Comparison of ENCODE assay signal across 1 cellular context in the genomic region with DNA sequence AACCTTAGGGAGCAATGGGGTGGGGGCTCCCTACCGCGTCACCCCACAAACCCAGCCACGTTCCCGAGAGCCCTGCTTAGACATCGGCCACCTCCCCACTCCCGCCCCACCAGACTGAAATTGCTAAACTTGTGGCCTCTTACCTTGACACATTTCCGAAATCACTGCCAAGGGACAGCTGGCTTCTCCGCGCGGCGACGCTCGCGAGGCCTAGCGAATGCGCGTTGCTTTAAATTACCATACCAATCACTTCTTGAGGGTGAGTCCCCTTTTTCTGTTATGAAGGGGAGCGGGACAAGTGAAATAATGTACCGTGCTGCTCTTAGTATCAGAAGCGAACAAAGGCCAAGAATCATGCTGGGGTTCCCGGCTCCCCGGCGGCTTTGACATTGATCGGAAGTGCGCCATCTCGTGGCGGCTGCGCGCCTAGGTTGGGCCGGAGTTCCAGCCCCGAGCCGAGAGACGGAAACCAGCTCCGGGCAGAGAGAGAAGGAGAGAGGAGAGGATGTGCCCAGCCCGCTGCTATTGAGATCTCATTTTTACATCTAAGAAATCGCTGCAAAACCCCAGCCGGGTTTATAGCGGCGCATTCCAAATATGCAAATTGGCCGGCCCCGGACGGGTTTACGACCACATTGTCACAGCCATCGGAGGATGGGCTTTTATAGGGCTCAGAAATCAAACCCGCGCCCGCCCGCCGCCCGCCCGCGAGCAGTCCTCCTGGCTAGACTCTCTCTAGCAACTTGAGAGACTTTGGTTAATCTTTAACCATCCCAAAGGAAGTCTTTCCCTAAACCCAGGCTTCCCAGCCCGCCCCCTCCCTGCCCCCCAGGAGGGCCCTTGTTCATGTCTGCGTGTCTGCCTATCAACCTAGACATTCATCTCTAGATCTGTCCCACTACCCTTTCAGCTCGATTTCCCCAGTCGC.
TF ChIP-seq lines count a peak whose summit lies in the region.

No MANE protein-coding gene starts in this region.

TF ChIP-seq in HepG2, 621 proteins besides CTCF, POLR2A, EP300 and RAD21 (continued from another document and continues in another):
- TF ChIP-seq, protein P1, sequence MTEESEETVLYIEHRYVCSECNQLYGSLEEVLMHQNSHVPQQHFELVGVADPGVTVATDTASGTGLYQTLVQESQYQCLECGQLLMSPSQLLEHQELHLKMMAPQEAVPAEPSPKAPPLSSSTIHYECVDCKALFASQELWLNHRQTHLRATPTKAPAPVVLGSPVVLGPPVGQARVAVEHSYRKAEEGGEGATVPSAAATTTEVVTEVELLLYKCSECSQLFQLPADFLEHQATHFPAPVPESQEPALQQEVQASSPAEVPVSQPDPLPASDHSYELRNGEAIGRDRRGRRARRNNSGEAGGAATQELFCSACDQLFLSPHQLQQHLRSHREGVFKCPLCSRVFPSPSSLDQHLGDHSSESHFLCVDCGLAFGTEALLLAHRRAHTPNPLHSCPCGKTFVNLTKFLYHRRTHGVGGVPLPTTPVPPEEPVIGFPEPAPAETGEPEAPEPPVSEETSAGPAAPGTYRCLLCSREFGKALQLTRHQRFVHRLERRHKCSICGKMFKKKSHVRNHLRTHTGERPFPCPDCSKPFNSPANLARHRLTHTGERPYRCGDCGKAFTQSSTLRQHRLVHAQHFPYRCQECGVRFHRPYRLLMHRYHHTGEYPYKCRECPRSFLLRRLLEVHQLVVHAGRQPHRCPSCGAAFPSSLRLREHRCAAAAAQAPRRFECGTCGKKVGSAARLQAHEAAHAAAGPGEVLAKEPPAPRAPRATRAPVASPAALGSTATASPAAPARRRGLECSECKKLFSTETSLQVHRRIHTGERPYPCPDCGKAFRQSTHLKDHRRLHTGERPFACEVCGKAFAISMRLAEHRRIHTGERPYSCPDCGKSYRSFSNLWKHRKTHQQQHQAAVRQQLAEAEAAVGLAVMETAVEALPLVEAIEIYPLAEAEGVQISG (CRISPR knock-in tag; IDR thresholded peaks at IDR 0.05), result 0 out of 2 replicates have a peak, but pooled peaks have one; percentile 24
- TF ChIP-seq MTERF4 (CRISPR knock-in tag; IDR thresholded peaks at IDR 0.05), result no peak
- TF ChIP-seq ZNF333 (CRISPR knock-in tag; IDR thresholded peaks at IDR 0.05; ENCODE audit: borderline replicate concordance), result no peak
- peak; percentile 32; the same call in 1 of the 2 replicates for TF ChIP-seq BCL6 (CRISPR knock-in tag; IDR thresholded peaks at IDR 0.05)
- TF ChIP-seq GATAD1 (CRISPR knock-in tag; IDR thresholded peaks at IDR 0.05), result no peak
- TF ChIP-seq, protein P2, sequence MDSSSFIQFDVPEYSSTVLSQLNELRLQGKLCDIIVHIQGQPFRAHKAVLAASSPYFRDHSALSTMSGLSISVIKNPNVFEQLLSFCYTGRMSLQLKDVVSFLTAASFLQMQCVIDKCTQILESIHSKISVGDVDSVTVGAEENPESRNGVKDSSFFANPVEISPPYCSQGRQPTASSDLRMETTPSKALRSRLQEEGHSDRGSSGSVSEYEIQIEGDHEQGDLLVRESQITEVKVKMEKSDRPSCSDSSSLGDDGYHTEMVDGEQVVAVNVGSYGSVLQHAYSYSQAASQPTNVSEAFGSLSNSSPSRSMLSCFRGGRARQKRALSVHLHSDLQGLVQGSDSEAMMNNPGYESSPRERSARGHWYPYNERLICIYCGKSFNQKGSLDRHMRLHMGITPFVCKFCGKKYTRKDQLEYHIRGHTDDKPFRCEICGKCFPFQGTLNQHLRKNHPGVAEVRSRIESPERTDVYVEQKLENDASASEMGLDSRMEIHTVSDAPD (CRISPR knock-in tag; IDR thresholded peaks at IDR 0.05), result no peak
- TF ChIP-seq PREB (CRISPR knock-in tag; IDR thresholded peaks at IDR 0.05), result no peak
- no peak; the same call in 1 of the 2 replicates for TF ChIP-seq SAP130 (CRISPR knock-in tag; IDR thresholded peaks at IDR 0.05; ENCODE audit: low read depth)
- TF ChIP-seq ZSCAN25 (CRISPR knock-in tag; IDR thresholded peaks at IDR 0.05), result no peak
- TF ChIP-seq, protein P3, sequence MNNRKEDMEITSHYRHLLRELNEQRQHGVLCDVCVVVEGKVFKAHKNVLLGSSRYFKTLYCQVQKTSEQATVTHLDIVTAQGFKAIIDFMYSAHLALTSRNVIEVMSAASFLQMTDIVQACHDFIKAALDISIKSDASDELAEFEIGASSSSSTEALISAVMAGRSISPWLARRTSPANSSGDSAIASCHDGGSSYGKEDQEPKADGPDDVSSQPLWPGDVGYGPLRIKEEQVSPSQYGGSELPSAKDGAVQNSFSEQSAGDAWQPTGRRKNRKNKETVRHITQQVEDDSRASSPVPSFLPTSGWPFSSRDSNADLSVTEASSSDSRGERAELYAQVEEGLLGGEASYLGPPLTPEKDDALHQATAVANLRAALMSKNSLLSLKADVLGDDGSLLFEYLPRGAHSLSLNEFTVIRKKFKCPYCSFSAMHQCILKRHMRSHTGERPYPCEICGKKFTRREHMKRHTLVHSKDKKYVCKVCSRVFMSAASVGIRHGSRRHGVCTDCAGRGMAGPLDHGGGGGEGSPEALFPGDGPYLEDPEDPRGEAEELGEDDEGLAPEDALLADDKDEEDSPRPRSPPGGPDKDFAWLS (CRISPR knock-in tag; IDR thresholded peaks at IDR 0.05; ENCODE audit: borderline replicate concordance), result no peak
- no peak for TF ChIP-seq ZNF83 (CRISPR knock-in tag; IDR thresholded peaks at IDR 0.05; ENCODE audit: borderline replicate concordance)
- no peak for TF ChIP-seq MLLT10 (CRISPR knock-in tag; IDR thresholded peaks at IDR 0.05)
- TF ChIP-seq HDAC1 (CRISPR knock-in tag; IDR thresholded peaks at IDR 0.05), result no peak
- TF ChIP-seq, protein P4, sequence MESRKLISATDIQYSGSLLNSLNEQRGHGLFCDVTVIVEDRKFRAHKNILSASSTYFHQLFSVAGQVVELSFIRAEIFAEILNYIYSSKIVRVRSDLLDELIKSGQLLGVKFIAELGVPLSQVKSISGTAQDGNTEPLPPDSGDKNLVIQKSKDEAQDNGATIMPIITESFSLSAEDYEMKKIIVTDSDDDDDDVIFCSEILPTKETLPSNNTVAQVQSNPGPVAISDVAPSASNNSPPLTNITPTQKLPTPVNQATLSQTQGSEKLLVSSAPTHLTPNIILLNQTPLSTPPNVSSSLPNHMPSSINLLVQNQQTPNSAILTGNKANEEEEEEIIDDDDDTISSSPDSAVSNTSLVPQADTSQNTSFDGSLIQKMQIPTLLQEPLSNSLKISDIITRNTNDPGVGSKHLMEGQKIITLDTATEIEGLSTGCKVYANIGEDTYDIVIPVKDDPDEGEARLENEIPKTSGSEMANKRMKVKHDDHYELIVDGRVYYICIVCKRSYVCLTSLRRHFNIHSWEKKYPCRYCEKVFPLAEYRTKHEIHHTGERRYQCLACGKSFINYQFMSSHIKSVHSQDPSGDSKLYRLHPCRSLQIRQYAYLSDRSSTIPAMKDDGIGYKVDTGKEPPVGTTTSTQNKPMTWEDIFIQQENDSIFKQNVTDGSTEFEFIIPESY (CRISPR knock-in tag; IDR thresholded peaks at IDR 0.05), result peak; percentile 61; the same call in 1 of the 2 replicates
- TF ChIP-seq LCORL (IDR thresholded peaks at IDR 0.05), result no peak
- TF ChIP-seq LCORL (CRISPR knock-in tag; IDR thresholded peaks at IDR 0.05), result 0 out of 2 replicates have a peak, but pooled peaks have one; percentile 16
- TF ChIP-seq, protein P5, sequence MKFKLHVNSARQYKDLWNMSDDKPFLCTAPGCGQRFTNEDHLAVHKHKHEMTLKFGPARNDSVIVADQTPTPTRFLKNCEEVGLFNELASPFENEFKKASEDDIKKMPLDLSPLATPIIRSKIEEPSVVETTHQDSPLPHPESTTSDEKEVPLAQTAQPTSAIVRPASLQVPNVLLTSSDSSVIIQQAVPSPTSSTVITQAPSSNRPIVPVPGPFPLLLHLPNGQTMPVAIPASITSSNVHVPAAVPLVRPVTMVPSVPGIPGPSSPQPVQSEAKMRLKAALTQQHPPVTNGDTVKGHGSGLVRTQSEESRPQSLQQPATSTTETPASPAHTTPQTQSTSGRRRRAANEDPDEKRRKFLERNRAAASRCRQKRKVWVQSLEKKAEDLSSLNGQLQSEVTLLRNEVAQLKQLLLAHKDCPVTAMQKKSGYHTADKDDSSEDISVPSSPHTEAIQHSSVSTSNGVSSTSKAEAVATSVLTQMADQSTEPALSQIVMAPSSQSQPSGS (CRISPR knock-in tag; IDR thresholded peaks at IDR 0.05), result no peak
- no peak for TF ChIP-seq ATF1 (CRISPR knock-in tag; IDR thresholded peaks at IDR 0.05)
- no peak for TF ChIP-seq TP53 (CRISPR knock-in tag; conservative IDR thresholded peaks at IDR 0.05)
- TF ChIP-seq ZNF737 (CRISPR knock-in tag; IDR thresholded peaks at IDR 0.05; ENCODE audit: borderline replicate concordance), result no peak
- peak; percentile 15; the same call in 1 of the 2 replicates for TF ChIP-seq PHF8 (CRISPR knock-in tag; IDR thresholded peaks at IDR 0.05)
- TF ChIP-seq, protein P6, sequence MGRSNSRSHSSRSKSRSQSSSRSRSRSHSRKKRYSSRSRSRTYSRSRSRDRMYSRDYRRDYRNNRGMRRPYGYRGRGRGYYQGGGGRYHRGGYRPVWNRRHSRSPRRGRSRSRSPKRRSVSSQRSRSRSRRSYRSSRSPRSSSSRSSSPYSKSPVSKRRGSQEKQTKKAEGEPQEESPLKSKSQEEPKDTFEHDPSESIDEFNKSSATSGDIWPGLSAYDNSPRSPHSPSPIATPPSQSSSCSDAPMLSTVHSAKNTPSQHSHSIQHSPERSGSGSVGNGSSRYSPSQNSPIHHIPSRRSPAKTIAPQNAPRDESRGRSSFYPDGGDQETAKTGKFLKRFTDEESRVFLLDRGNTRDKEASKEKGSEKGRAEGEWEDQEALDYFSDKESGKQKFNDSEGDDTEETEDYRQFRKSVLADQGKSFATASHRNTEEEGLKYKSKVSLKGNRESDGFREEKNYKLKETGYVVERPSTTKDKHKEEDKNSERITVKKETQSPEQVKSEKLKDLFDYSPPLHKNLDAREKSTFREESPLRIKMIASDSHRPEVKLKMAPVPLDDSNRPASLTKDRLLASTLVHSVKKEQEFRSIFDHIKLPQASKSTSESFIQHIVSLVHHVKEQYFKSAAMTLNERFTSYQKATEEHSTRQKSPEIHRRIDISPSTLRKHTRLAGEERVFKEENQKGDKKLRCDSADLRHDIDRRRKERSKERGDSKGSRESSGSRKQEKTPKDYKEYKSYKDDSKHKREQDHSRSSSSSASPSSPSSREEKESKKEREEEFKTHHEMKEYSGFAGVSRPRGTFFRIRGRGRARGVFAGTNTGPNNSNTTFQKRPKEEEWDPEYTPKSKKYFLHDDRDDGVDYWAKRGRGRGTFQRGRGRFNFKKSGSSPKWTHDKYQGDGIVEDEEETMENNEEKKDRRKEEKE (IDR thresholded peaks at IDR 0.05), result no peak
- TF ChIP-seq SSRP1 (CRISPR knock-in tag; IDR thresholded peaks at IDR 0.05), result no peak
- TF ChIP-seq ZNF652 (CRISPR knock-in tag; IDR thresholded peaks at IDR 0.05; ENCODE audit: borderline replicate concordance, low read depth), result no peak
- TF ChIP-seq ONECUT2 (CRISPR knock-in tag; IDR thresholded peaks at IDR 0.05), result 0 out of 2 replicates have a peak, but pooled peaks have one; percentile 41
- TF ChIP-seq ZNF317 (CRISPR knock-in tag; IDR thresholded peaks at IDR 0.05), result no peak
- TF ChIP-seq DNMT3B (CRISPR knock-in tag; conservative IDR thresholded peaks at IDR 0.05), result no peak
- TF ChIP-seq ZNF678 (CRISPR knock-in tag; IDR thresholded peaks at IDR 0.05), result no peak
- TF ChIP-seq WIZ (CRISPR knock-in tag; IDR thresholded peaks at IDR 0.05), result no peak
- TF ChIP-seq NR2F1 (CRISPR knock-in tag; IDR thresholded peaks at IDR 0.05), result no peak
- TF ChIP-seq NCOA5 (CRISPR knock-in tag; IDR thresholded peaks at IDR 0.05), result no peak
- TF ChIP-seq, protein P7, sequence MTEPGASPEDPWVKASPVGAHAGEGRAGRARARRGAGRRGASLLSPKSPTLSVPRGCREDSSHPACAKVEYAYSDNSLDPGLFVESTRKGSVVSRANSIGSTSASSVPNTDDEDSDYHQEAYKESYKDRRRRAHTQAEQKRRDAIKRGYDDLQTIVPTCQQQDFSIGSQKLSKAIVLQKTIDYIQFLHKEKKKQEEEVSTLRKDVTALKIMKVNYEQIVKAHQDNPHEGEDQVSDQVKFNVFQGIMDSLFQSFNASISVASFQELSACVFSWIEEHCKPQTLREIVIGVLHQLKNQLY (CRISPR knock-in tag; IDR thresholded peaks at IDR 0.05), result no peak
- no peak for TF ChIP-seq KLF15 (CRISPR knock-in tag; IDR thresholded peaks at IDR 0.05; ENCODE audit: borderline replicate concordance)
- TF ChIP-seq ZNF263 (CRISPR knock-in tag; IDR thresholded peaks at IDR 0.05), result no peak
- TF ChIP-seq, protein P8, sequence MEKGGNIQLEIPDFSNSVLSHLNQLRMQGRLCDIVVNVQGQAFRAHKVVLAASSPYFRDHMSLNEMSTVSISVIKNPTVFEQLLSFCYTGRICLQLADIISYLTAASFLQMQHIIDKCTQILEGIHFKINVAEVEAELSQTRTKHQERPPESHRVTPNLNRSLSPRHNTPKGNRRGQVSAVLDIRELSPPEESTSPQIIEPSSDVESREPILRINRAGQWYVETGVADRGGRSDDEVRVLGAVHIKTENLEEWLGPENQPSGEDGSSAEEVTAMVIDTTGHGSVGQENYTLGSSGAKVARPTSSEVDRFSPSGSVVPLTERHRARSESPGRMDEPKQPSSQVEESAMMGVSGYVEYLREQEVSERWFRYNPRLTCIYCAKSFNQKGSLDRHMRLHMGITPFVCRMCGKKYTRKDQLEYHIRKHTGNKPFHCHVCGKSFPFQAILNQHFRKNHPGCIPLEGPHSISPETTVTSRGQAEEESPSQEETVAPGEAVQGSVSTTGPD (CRISPR knock-in tag; IDR thresholded peaks at IDR 0.05), result no peak
- no peak for TF ChIP-seq ZNF503 (CRISPR knock-in tag; IDR thresholded peaks at IDR 0.05)
